ENCODE assay signal across 8 cellular contexts in genomic region chr17:73255671-73256181, GRCh38.
DNase-seq lines count a peak whose midpoint lies in the region; ATAC-seq and TF ChIP-seq lines count a peak whose summit lies in the region.

No MANE protein-coding gene starts in this region.

- POLR2A ChIA-PET in RWPE1 (lab: Yijun Ruan, JAX; ENCODE audit: low non-redundant PET), result no interaction called here

- no peak overlapping the region for H3K27ac ChIP-seq in RWPE1

- DNase-seq in GDM1 (lab: John Stamatoyannopoulos, UW) (peak; percentile 14), RWPE1 (ENCODE audit: low spot score) (peak; percentile 68), glomerular visceral epithelial cell (ENCODE audit: extremely low spot score) (peak; percentile 62), pons (ENCODE audit: low spot score) (peak; percentile 52)
- peak; percentile 27 for DNase-seq in activated effector memory CD4-positive, alpha-beta T cell treated with Interleukin-2 at 50 U/mL for 16 hours

- ATAC-seq in HG02763 (IDR thresholded peaks at IDR 0.05; ENCODE audit: unreplicated experiment), result peak; percentile 46
- no peak for ATAC-seq in GM21526 (IDR thresholded peaks at IDR 0.05; ENCODE audit: low FRiP score, unreplicated experiment)
- no peak for ATAC-seq in GM21447 (IDR thresholded peaks at IDR 0.05; ENCODE audit: unreplicated experiment)

- TF ChIP-seq CTCF in RWPE1 (conservative IDR thresholded peaks at IDR 0.05; ENCODE audit: low read depth), result peak; percentile 97

- CTCF ChIA-PET in RWPE1 (lab: Yijun Ruan, JAX), result interaction anchor here (0.6 to 4.8 kb wide), 13 partner anchors 23 to 1274 kb away, joined by 3 to 69 read pairs (median 5); partner anchors contain the start of gene CDC42EP4

Comparison
In these comparisons a context has a peak if more than half of its experiments do, and no peak if none do; other contexts are left out.
1. DNase-seq: peak in every context shown above with its lines; median percentile 68 in RWPE1; 62 in glomerular visceral epithelial cell; 52 in pons; 27 in activated effector memory CD4-positive, alpha-beta T cell treated with Interleukin-2 at 50 U/mL for 16 hours; 14 in GDM1.